15 cellular contexts compared by ENCODE assay signal in genomic region chr3:182633206-182633605, GRCh38.
DNase-seq lines count a peak whose midpoint lies in the region; FAIRE-seq and TF ChIP-seq lines count a peak whose summit lies in the region.
"Had no signal": no experiment of that assay in that cellular context is flagged by ENCODE, and none has a peak within 500 bp of the region (broad histone marks: within the 10 kb centered on the region; RNA-seq: fewer than 3 reads in every experiment).

No MANE protein-coding gene starts in this region.

- dilution Hi-C loops in keratinocyte (cut with MboI; ENCODE audit: extremely low pct_ligation_motif_present, low sequenced_read_pairs) = no loop called here

- no peaks in the 10 kb centered on the region for H3K9me1 ChIP-seq in keratinocyte (ENCODE audit: control insufficient read depth, extremely low read depth, insufficient read depth, low read length)

- H3K36me3 ChIP-seq in PC-9 (ENCODE audit: low read depth) = no peaks in the 10 kb centered on the region
- no peaks in the 10 kb centered on the region for H3K36me3 ChIP-seq in keratinocyte (ENCODE audit: control insufficient read depth in 2 of 2, extremely low read depth in 1 of 2, insufficient read depth in 2 of 2, low read length in 2 of 2)
- H3K36me3 ChIP-seq: BLaER1 treated with 17β-estradiol and CSF1 and Interleukin-3, amounts not matched to agents 10 nM and 100 nM; HAP-1 had no signal

- no peaks in the 10 kb centered on the region for H3K79me2 ChIP-seq in PC-9 (ENCODE audit: low read depth)
- H3K79me2 ChIP-seq in keratinocyte (ENCODE audit: control insufficient read depth, insufficient read depth, low read length) = no peaks in the 10 kb centered on the region

- no peak for TF ChIP-seq CTCF in PC-9 (conservative IDR thresholded peaks at IDR 0.05)
- TF ChIP-seq CTCF in keratinocyte (optimal IDR thresholded peaks at IDR 0.05 in 1 of 3, IDR thresholded peaks at IDR 0.05 in 1 of 3, conservative IDR thresholded peaks at IDR 0.05 in 1 of 3; ENCODE audit: extremely low read depth in 1 of 3, insufficient read depth in 2 of 3, low read length in 3 of 3) = no peak

- no peaks in the 10 kb centered on the region for H3K9me3 ChIP-seq in PC-9 (ENCODE audit: insufficient read depth, low read depth)
- no peaks in the 10 kb centered on the region for H3K9me3 ChIP-seq in keratinocyte (ENCODE audit: control insufficient read depth, low read depth, low read length)
- H3K9me3 ChIP-seq: BLaER1 treated with 17β-estradiol and CSF1 and Interleukin-3, amounts not matched to agents 10 nM and 100 nM; HAP-1 had no signal

- POLR2A ChIA-PET in PC-9 (lab: Charles Lee; ENCODE audit: unreplicated experiment) = no interaction called here

- H4K20me1 ChIP-seq in PC-9 (ENCODE audit: insufficient read depth) (no peaks in the 10 kb centered on the region), keratinocyte (ENCODE audit: control insufficient read depth, extremely low read depth, insufficient read depth, low read length) (no peaks in the 10 kb centered on the region)
- H4K20me1 ChIP-seq: BLaER1 treated with 17β-estradiol and CSF1 and Interleukin-3, amounts not matched to agents 10 nM and 100 nM had no signal

- no peaks in the 10 kb centered on the region for H3K9me2 ChIP-seq in PC-9 (ENCODE audit: insufficient read depth)

- H3K4me3 ChIP-seq in PC-9 = no peak overlapping the region
- H3K4me3 ChIP-seq in keratinocyte (ENCODE audit: control insufficient read depth in 2 of 3, extremely low read depth in 1 of 3, insufficient read depth in 2 of 3, low read depth in 1 of 3, low read length in 3 of 3) = no peak overlapping the region
- H3K4me3 ChIP-seq: BLaER1 treated with 17β-estradiol and CSF1 and Interleukin-3, amounts not matched to agents 10 nM and 100 nM; GM12878; GM23248; HAP-1 had no signal

- H3K4me2 ChIP-seq in PC-9 = 0 out of 2 replicates have a peak overlapping the region, but pooled peaks have one; percentile 0
- peak overlapping the region; percentile 11 for H3K4me2 ChIP-seq in keratinocyte (ENCODE audit: control insufficient read depth, extremely low read depth, insufficient read depth, low read depth, low read length)
- H3K4me2 ChIP-seq: BLaER1 treated with 17β-estradiol and CSF1 and Interleukin-3, amounts not matched to agents 10 nM and 100 nM had no signal

- peak in 1 of 2 experiments; percentile 79 for DNase-seq in PC-9
- DNase-seq in epithelial cell of prostate (ENCODE audit: low read depth, low spot score) = no peak
- DNase-seq in keratinocyte (ENCODE audit: low read depth, low spot score) = no peak
- no peak for DNase-seq in DMS53 (lab: John Stamatoyannopoulos, UW)
- no peak for DNase-seq in inferior parietal cortex (ENCODE audit: extremely low spot score)
- DNase-seq in urothelium cell line (ENCODE audit: low spot score) = no peak
- DNase-seq: Calu3; CD8-positive, alpha-beta T cell; DND-41; EL; GM23248 had no signal

- FAIRE-seq in keratinocyte (lab: Jason Lieb, UNC) (no peak), urothelium cell line (lab: Jason Lieb, UNC) (no peak)
- FAIRE-seq: GM12878, GM19239 had no signal

- H3F3A ChIP-seq in PC-9 (ENCODE audit: insufficient read depth, low read depth) = peaks cover 6% of the 10 kb centered on the region

- H3K4me1 ChIP-seq in PC-9 (replicated peaks; ENCODE audit: insufficient read depth) (peaks cover 31% of the 10 kb centered on the region), keratinocyte (ENCODE audit: control insufficient read depth, extremely low read depth, insufficient read depth, low read length) (peaks cover 72% of the 10 kb centered on the region)
- H3K4me1 ChIP-seq: BLaER1 treated with 17β-estradiol and CSF1 and Interleukin-3, amounts not matched to agents 10 nM and 100 nM; HAP-1 had no signal

- H3K27me3 ChIP-seq in PC-9 (ENCODE audit: insufficient read depth, low read depth) = no peaks in the 10 kb centered on the region
- no peaks in the 10 kb centered on the region for H3K27me3 ChIP-seq in keratinocyte (ENCODE audit: control insufficient read depth, extremely low read depth, insufficient read depth, low read length)
- H3K27me3 ChIP-seq: BLaER1 treated with 17β-estradiol and CSF1 and Interleukin-3, amounts not matched to agents 10 nM and 100 nM had no signal

- no peak overlapping the region for H3K9ac ChIP-seq in keratinocyte (ENCODE audit: control insufficient read depth, extremely low read depth, insufficient read depth, low read length)
- H3K9ac ChIP-seq: BLaER1 treated with 17β-estradiol and CSF1 and Interleukin-3, amounts not matched to agents 10 nM and 100 nM; GM23248 had no signal

- H2AFZ ChIP-seq in PC-9 = no peak overlapping the region
- H2AFZ ChIP-seq in keratinocyte (ENCODE audit: control insufficient read depth, low read length) = no peak overlapping the region
- H2AFZ ChIP-seq: GM23248 had no signal

- no TSS peak for BruUV-seq in PC-9 (replicated peaks; lab: Mats Ljungman, UMichigan)

- H3K27ac ChIP-seq in PC-9 = no peak overlapping the region
- peak overlapping the region; percentile 31 for H3K27ac ChIP-seq in epithelial cell of prostate
- peak overlapping the region; percentile 70 for H3K27ac ChIP-seq in keratinocyte (ENCODE audit: control insufficient read depth, insufficient read depth, low read length)
- H3K27ac ChIP-seq: BLaER1 treated with 17β-estradiol and CSF1 and Interleukin-3, amounts not matched to agents 10 nM and 100 nM; GM23248 had no signal

- intact Hi-C loops in PC-9 (cut with micrococcal nuclease; ENCODE audit: unreplicated experiment) = no loop called here

- CTCF ChIA-PET in PC-9 (lab: Charles Lee) = no interaction called here
